ENCODE assay signal across 13 cellular contexts in the genomic region with DNA sequence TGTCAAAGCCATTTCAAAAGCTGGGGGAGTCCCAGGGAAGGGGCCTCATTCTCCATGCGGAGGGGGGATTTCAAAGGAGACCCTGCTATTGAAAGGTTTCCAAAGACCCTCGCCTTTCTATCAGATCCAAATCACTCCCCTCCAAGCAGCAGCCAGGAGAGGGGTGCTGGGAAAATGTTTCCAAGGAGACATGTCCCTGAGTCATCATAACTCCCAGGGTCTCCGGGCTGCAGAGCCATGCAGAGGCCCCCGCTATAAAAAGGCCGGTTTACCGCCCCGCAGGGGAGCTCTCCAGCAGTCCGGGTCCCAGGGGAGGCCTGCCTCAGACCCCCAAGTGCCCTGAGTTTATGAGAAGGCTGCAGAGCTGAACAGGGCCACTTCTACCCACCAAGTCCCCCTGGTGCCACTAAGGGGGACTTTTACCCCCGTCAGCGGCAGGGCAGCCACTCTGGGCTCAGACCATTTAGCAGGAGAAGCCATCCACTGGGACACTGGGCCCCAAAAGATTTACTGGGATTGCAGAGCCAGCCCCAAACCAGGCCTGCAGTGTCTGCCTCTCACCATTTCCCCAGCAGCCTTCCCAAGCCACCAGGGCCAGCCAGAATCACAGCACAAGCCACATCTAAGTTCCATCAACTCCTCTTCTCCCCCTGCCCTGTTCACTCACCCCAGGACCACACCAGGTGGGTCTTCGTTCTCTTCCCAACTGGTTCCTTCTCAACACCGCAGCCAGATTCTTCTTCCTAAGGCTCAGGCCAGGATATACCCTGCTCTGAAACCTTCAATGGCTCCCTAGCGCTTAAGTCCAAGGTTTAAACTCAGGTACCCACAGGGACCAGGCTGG.
DNase-seq lines count a peak whose midpoint lies in the region; ATAC-seq and TF ChIP-seq lines count a peak whose summit lies in the region.
"Had no signal": no experiment of that assay in that cellular context is flagged by ENCODE, and none has a peak within 500 bp of the region (broad histone marks: within the 10 kb centered on the region; RNA-seq: fewer than 3 reads in every experiment).

No MANE protein-coding gene starts in this region.

- no peak overlapping the region for H2BK15ac ChIP-seq in IMR-90 (ENCODE audit: low read depth, low read length)

- H2AK9ac ChIP-seq in IMR-90 (replicated peaks; ENCODE audit: low read depth, low read length, poor library complexity), result no peak overlapping the region

- DNase-seq in IMR-90 (no peak), brain microvascular endothelial cell (peak; percentile 25), testis (no peak), foreskin keratinocyte (no peak), T-cell (no peak)
- DNase-seq in activated T-cell treated with anti-CD3 and anti-CD28 coated beads, Interleukin-2, amount 50 U/mL, for 1 hour, result no peak
- DNase-seq: CD8-positive, alpha-beta T cell; foreskin fibroblast; kidney; NCI-H2171 had no signal

- intact Hi-C loops in IMR-90 (cut with micrococcal nuclease), result loop anchor here (2.0 kb wide), 1 partner anchor 17 kb away; no protein-coding TSS in a partner anchor
- intact Hi-C loops in testis (cut with DNase I; ENCODE audit: low total_unique reads), result no loop called here

- no peak overlapping the region for H3K23ac ChIP-seq in IMR-90 (ENCODE audit: low read depth, low read length)

- CTCF ChIA-PET in IMR-90 (lab: Yijun Ruan, JAX), result interaction anchor here (0.6 kb wide), 1 partner anchor 134 kb away, joined by 3 read pairs; no protein-coding TSS in a partner anchor
- CTCF ChIA-PET in T-cell (lab: Charles Lee), result no interaction called here

- H3K9ac ChIP-seq in IMR-90 (ENCODE audit: low read depth, low read length), result no peak overlapping the region

- no peak overlapping the region for H2BK5ac ChIP-seq in IMR-90 (ENCODE audit: low read depth, low read length, poor library complexity, severe bottlenecking)

- H3K4me1 ChIP-seq in IMR-90 (ENCODE audit: control insufficient read depth, insufficient read depth, low read length) (peaks cover 16% of the 10 kb centered on the region), mesodermal cell (ENCODE audit: control insufficient read depth, insufficient read depth, low read length, poor library complexity, severe bottlenecking) (peaks cover 23% of the 10 kb centered on the region), testis (peaks cover 14% of the 10 kb centered on the region), foreskin keratinocyte (no peaks in the 10 kb centered on the region)
- H3K4me1 ChIP-seq: HAP-1 had no signal

- H3K9me1 ChIP-seq in IMR-90 (ENCODE audit: insufficient read depth, low read length), result peaks cover 9% of the 10 kb centered on the region; the same call in 1 of the 2 replicates

- dilution Hi-C loops in IMR-90 (cut with HindIII; ENCODE audit: low sequenced_read_pairs, unreplicated experiment), result no loop called here

- H2BK120ac ChIP-seq in IMR-90 (ENCODE audit: low read depth, low read length), result peak overlapping the region; percentile 32; the same call in 1 of the 2 replicates

- TF ChIP-seq RAD21 in IMR-90 (IDR thresholded peaks at IDR 0.05; ENCODE audit: low read length), result no peak

- no peaks in the 10 kb centered on the region for H3K4me1 Mint-ChIP-seq in T-cell

- ATAC-seq in IMR-90 (ENCODE audit: low read depth) (no peak), foreskin keratinocyte (no peak), T-cell (replicated peaks in 1 of 4) (no peak)
- ATAC-seq: CD8-positive, alpha-beta T cell had no signal

- no TSS peak for BruUV-seq in IMR-90 (replicated peaks; lab: Mats Ljungman, UMichigan)

- H3K36me3 Mint-ChIP-seq in T-cell, result no peaks in the 10 kb centered on the region
- H3K36me3 Mint-ChIP-seq: CD8-positive, alpha-beta T cell had no signal

- no peaks in the 10 kb centered on the region for H3K9me3 Mint-ChIP-seq in T-cell
- H3K9me3 Mint-ChIP-seq: CD8-positive, alpha-beta T cell; stimulated activated naive CD8-positive, alpha-beta T cell treated with anti-CD3 and anti-CD28 coated beads, Interleukin-15, Interleukin-2, amounts not matched to agents 100 ng/mL and 50 ng/mL, for 24 hours had no signal

- no peaks in the 10 kb centered on the region for H3K79me1 ChIP-seq in IMR-90 (ENCODE audit: low read depth in 1 of 2, low read length in 2 of 2)

- no peaks in the 10 kb centered on the region for H3K27me3 Mint-ChIP-seq in T-cell
- H3K27me3 Mint-ChIP-seq: stimulated activated naive CD8-positive, alpha-beta T cell treated with anti-CD3 and anti-CD28 coated beads, Interleukin-15, Interleukin-2, amounts not matched to agents 100 ng/mL and 50 ng/mL, for 24 hours had no signal

- TF ChIP-seq POLR2A in IMR-90 (IDR thresholded peaks at IDR 0.05; ENCODE audit: low read depth, low read length) (no peak), testis (IDR thresholded peaks at IDR 0.05) (no peak)

- H3K4me3 ChIP-seq in IMR-90 (ENCODE audit: insufficient read depth, low read depth, low read length), result no peak overlapping the region
- H3K4me3 ChIP-seq in brain microvascular endothelial cell (ENCODE audit: low read depth, low read length), result no peak overlapping the region
- no peak overlapping the region for H3K4me3 ChIP-seq in mesodermal cell (ENCODE audit: extremely low read depth, insufficient read depth, low read length, poor library complexity, severe bottlenecking)
- H3K4me3 ChIP-seq in testis, result no peak overlapping the region
- H3K4me3 ChIP-seq: HAP-1 had no signal

- in situ Hi-C loops in IMR-90 (cut with MboI; ENCODE audit: low sequenced_read_pairs), result no loop called here
- in situ Hi-C loops in brain microvascular endothelial cell (cut with HindIII; ENCODE audit: low pct_ligation_motif_present, low sequenced_read_pairs), result no loop called here

- H2AFZ ChIP-seq in IMR-90 (replicated peaks; ENCODE audit: low read length, poor library complexity), result no peak overlapping the region

- no peak overlapping the region for H3K27ac Mint-ChIP-seq in T-cell
- H3K27ac Mint-ChIP-seq: CD8-positive, alpha-beta T cell; stimulated activated naive CD8-positive, alpha-beta T cell treated with anti-CD3 and anti-CD28 coated beads, Interleukin-15, Interleukin-2, amounts not matched to agents 100 ng/mL and 50 ng/mL, for 24 hours had no signal

- no peak overlapping the region; the same call in 1 of the 2 replicates for H4K5ac ChIP-seq in IMR-90 (ENCODE audit: low read depth, low read length)

- H3K36me3 ChIP-seq in IMR-90 (ENCODE audit: control insufficient read depth, insufficient read depth, low read length) (no peaks in the 10 kb centered on the region), brain microvascular endothelial cell (replicated peaks) (no peaks in the 10 kb centered on the region), mesodermal cell (ENCODE audit: control insufficient read depth, insufficient read depth, low read length) (peaks cover 14% of the 10 kb centered on the region), testis (ENCODE audit: low read depth, missing control alignments) (no peaks in the 10 kb centered on the region)
- H3K36me3 ChIP-seq: HAP-1 had no signal

- H3K56ac ChIP-seq in IMR-90 (ENCODE audit: extremely low read depth, insufficient read depth, low read length), result no peak overlapping the region

- no peak overlapping the region for H3K14ac ChIP-seq in IMR-90 (replicated peaks; ENCODE audit: low read depth, low read length)

- TF ChIP-seq CTCF in IMR-90 (conservative IDR thresholded peaks at IDR 0.05; ENCODE audit: low read depth, low read length), result no peak
- no peak for TF ChIP-seq CTCF in brain microvascular endothelial cell (IDR thresholded peaks at IDR 0.05; ENCODE audit: low read depth, low read length, missing control alignments)
- TF ChIP-seq CTCF in testis (IDR thresholded peaks at IDR 0.05), result no peak
- TF ChIP-seq CTCF in foreskin keratinocyte (conservative IDR thresholded peaks at IDR 0.05), result no peak

- no peak overlapping the region for H3K4me2 ChIP-seq in IMR-90 (ENCODE audit: low read depth, low read length)

- no peak overlapping the region for H2BK20ac ChIP-seq in IMR-90 (ENCODE audit: low read depth, low read length)

- H4K8ac ChIP-seq in IMR-90 (ENCODE audit: low read depth in 2 of 2, low read length in 2 of 2), result 0 out of 4 replicates have a peak overlapping the region, but pooled peaks of 1 of the 2 experiments have one; percentile 2

- H3K27ac ChIP-seq in IMR-90 (ENCODE audit: insufficient read depth, low read length) (no peak overlapping the region), brain microvascular endothelial cell (peak overlapping the region; percentile 70), mesodermal cell (ENCODE audit: low read depth, low read length, severe bottlenecking) (peak overlapping the region; percentile 83), testis (peak overlapping the region; percentile 45 to 75), foreskin keratinocyte (no peak overlapping the region)

- H3K27me3 ChIP-seq in IMR-90 (ENCODE audit: control insufficient read depth, insufficient read depth, low read length), result peaks cover 3% of the 10 kb centered on the region; the same call in 1 of the 2 replicates
- H3K27me3 ChIP-seq in brain microvascular endothelial cell (replicated peaks), result no peaks in the 10 kb centered on the region
- H3K27me3 ChIP-seq in testis, result no peaks in the 10 kb centered on the region
- no peaks in the 10 kb centered on the region for H3K27me3 ChIP-seq in foreskin keratinocyte

- H3K18ac ChIP-seq in IMR-90 (ENCODE audit: low read depth, low read length), result no peak overlapping the region; the same call in 1 of the 2 replicates

- no peaks in the 10 kb centered on the region; the same call in 1 of the 2 replicates for H4K20me1 ChIP-seq in IMR-90 (ENCODE audit: insufficient read depth, low read length)

- 100% methylated on average over 1 of the region's 13 CpGs; no CpG with 5 or more reads in 1 of the 2 experiments for WGBS in IMR-90 (ENCODE audit: extremely low coverage in 2 of 2, insufficient read length in 1 of 2), 2 experiments
- WGBS in mesodermal cell (ENCODE audit: insufficient coverage in 2 of 2), 2 experiments, result 72 to 78% methylated on average over 11 of the region's 13 CpGs
- 67 to 90% methylated on average over 4 to 13 of the region's 13 CpGs for WGBS in testis, 2 donors

- POLR2A ChIA-PET in IMR-90 (lab: Charles Lee; ENCODE audit: unreplicated experiment), result no interaction called here
- POLR2A ChIA-PET in T-cell (lab: Charles Lee), result no interaction called here

- no peak overlapping the region for H2AK5ac ChIP-seq in IMR-90 (ENCODE audit: low read depth, low read length)

- no peak overlapping the region; the same call in 1 of the 2 replicates for H4K91ac ChIP-seq in IMR-90 (ENCODE audit: insufficient read depth, low read depth, low read length)

- H3K9me3 ChIP-seq in IMR-90 (ENCODE audit: control insufficient read depth, insufficient read depth, low read length), result no peaks in the 10 kb centered on the region
- no peaks in the 10 kb centered on the region for H3K9me3 ChIP-seq in mesodermal cell (ENCODE audit: control insufficient read depth, low read length)
- H3K9me3 ChIP-seq in testis, result no peaks in the 10 kb centered on the region
- H3K9me3 ChIP-seq: HAP-1 had no signal

- no peak overlapping the region for H3K4ac ChIP-seq in IMR-90 (ENCODE audit: low read depth, low read length)

- H3K4me3 Mint-ChIP-seq in T-cell, result no peak overlapping the region
- H3K4me3 Mint-ChIP-seq: CD8-positive, alpha-beta T cell; stimulated activated naive CD8-positive, alpha-beta T cell treated with anti-CD3 and anti-CD28 coated beads, Interleukin-15, Interleukin-2, amounts not matched to agents 100 ng/mL and 50 ng/mL, for 24 hours had no signal

TF ChIP-seq in IMR-90, 13 proteins besides CTCF, POLR2A, EP300 and RAD21 (continues in another document):
- no peak for TF ChIP-seq RCOR1 (IDR thresholded peaks at IDR 0.05; ENCODE audit: insufficient replicate concordance, low read length)

Comparison
In these comparisons a context has a peak if more than half of its experiments do, and no peak if none do; other contexts are left out.
1. H3K27ac ChIP-seq: peak in brain microvascular endothelial cell (single experiment), mesodermal cell (single experiment) and testis (2 of 2); none in IMR-90 (single experiment) and foreskin keratinocyte (single experiment).